Comparison of ENCODE assay signal across 19 cellular contexts in the genomic region with DNA sequence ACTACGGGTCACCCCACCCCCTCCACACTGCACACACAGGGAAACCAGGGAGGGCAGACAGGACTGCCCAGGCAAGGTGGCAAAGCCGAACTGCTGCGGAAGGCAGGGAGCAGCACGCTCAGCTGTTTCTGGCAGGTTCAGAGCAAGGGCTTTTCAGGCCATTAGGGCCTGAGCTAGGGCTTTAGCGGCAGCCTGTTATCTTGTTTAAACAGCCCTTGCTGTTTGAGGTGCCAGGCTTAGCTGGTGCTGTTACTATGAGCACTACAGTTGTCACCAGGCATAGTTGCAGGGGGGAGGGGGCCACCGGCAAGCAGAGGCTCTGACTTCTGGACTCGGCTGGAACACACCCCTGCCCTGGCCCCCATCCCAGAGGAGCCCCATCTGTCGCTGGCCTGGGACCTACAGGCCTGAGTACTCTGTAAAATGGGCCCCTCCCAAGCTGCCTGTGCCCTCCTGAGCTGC. TPM values are rescaled to one million over a fixed set of nuclear protein-coding genes. Genes with fewer than 3 reads are reported as not detected.
DNase-seq lines count a peak whose midpoint lies in the region; ATAC-seq, FAIRE-seq and TF ChIP-seq lines count a peak whose summit lies in the region.
"Had no signal": no experiment of that assay in that cellular context is flagged by ENCODE, and none has a peak within 500 bp of the region (broad histone marks: within the 10 kb centered on the region; RNA-seq: fewer than 3 reads in every experiment).

No MANE protein-coding gene starts in this region.

- H3K9me3 ChIP-seq in pancreas: no peaks in the 10 kb centered on the region
- H3K9me3 ChIP-seq: tibial nerve had no signal

- no peak overlapping the region for H3K4me3 Mint-ChIP-seq in endothelial cell (ENCODE audit: unreplicated experiment)
- H3K4me3 Mint-ChIP-seq in natural killer cell treated with Interleukin-12 subunit alpha and Interleukin-12 subunit beta and Interleukin-15 and Interleukin-18, amount 100 ng/mL, for 72 hours: no peak overlapping the region
- H3K4me3 Mint-ChIP-seq: activated CD4-positive, alpha-beta memory T cell treated with anti-CD3 and anti-CD28 coated beads, Interleukin-2, amount 10 ng/mL, durations not matched to agents 7 days and 5 days; activated T-cell treated with anti-CD3 and anti-CD28 coated beads, Interleukin-2, amount 50 U/mL, for 4 hours had no signal

- H3K4me1 ChIP-seq in pancreas: no peaks in the 10 kb centered on the region
- H3K4me1 ChIP-seq: parathyroid adenoma had no signal

- TF ChIP-seq CTCF in pancreas (IDR thresholded peaks at IDR 0.05) (no peak), endothelial cell (IDR thresholded peaks at IDR 0.05; ENCODE audit: unreplicated experiment) (no peak)

- H3K4me1 Mint-ChIP-seq in endothelial cell (ENCODE audit: unreplicated experiment): no peaks in the 10 kb centered on the region
- no peaks in the 10 kb centered on the region for H3K4me1 Mint-ChIP-seq in natural killer cell treated with Interleukin-12 subunit alpha and Interleukin-12 subunit beta and Interleukin-15 and Interleukin-18, amount 100 ng/mL, for 72 hours (ENCODE audit: low read depth in 2 of 2)
- H3K4me1 Mint-ChIP-seq: activated CD4-positive, alpha-beta memory T cell treated with anti-CD3 and anti-CD28 coated beads, Interleukin-2, amount 10 ng/mL, durations not matched to agents 7 days and 5 days had no signal

- no peak overlapping the region for H3K4me3 ChIP-seq in pancreas
- H3K4me3 ChIP-seq: PC-9, tibial nerve had no signal

- H3K27ac ChIP-seq in caudate nucleus (ENCODE audit: low read depth, low read length): peak overlapping the region; percentile 38
- no peak overlapping the region for H3K27ac ChIP-seq in pancreas
- H3K27ac ChIP-seq: parathyroid adenoma, PC-9, tibial nerve had no signal

- no peaks in the 10 kb centered on the region for H3K36me3 ChIP-seq in pancreas
- H3K36me3 ChIP-seq: tibial nerve had no signal

- no peaks in the 10 kb centered on the region for H3K27me3 ChIP-seq in pancreas
- H3K27me3 ChIP-seq: tibial nerve had no signal

- 71 to 72% methylated on average over 8 of the region's 8 CpGs for WGBS in pancreas, 2 donors

- H3K27ac Mint-ChIP-seq in endothelial cell (ENCODE audit: unreplicated experiment): no peak overlapping the region
- H3K27ac Mint-ChIP-seq in natural killer cell treated with Interleukin-12 subunit alpha and Interleukin-12 subunit beta and Interleukin-15 and Interleukin-18, amount 100 ng/mL, for 72 hours: no peak overlapping the region
- H3K27ac Mint-ChIP-seq: activated CD4-positive, alpha-beta memory T cell treated with anti-CD3 and anti-CD28 coated beads, Interleukin-2, amount 10 ng/mL, durations not matched to agents 7 days and 5 days; activated naive CD4-positive, alpha-beta T cell treated with anti-CD3 and anti-CD28 coated beads, Interleukin-2, amount 50 U/mL, for 72 hours had no signal

- intact Hi-C loops in pancreas (cut with DNase I): no loop called here

- peaks cover 10% of the 10 kb centered on the region for H3K27me3 Mint-ChIP-seq in endothelial cell (ENCODE audit: unreplicated experiment)
- no peaks in the 10 kb centered on the region for H3K27me3 Mint-ChIP-seq in natural killer cell treated with Interleukin-12 subunit alpha and Interleukin-12 subunit beta and Interleukin-15 and Interleukin-18, amount 100 ng/mL, for 72 hours
- H3K27me3 Mint-ChIP-seq: activated CD4-positive, alpha-beta memory T cell treated with anti-CD3 and anti-CD28 coated beads, Interleukin-2, amount 10 ng/mL, durations not matched to agents 7 days and 5 days had no signal

- DNase-seq in DMS153 treated with DMSO at 0.1 percent for 48 hours (lab: John Stamatoyannopoulos, UW; ENCODE audit: unreplicated experiment): peak; percentile 7
- peak; percentile 56 for DNase-seq in NCI-H1694 treated with DMSO at 0.1 percent for 48 hours (lab: John Stamatoyannopoulos, UW)
- no peak for DNase-seq in caudate nucleus (lab: John Stamatoyannopoulos, UW)
- DNase-seq in pancreas: peak in 1 of 6 donors; percentile 32
- no peak for DNase-seq in endothelial cell (ENCODE audit: low spot score)
- no peak for DNase-seq in natural killer cell treated with Interleukin-12 subunit alpha and Interleukin-12 subunit beta and Interleukin-15 and Interleukin-18, amount 100 ng/mL, for 72 hours (ENCODE audit: low spot score)
- DNase-seq: activated CD4-positive, alpha-beta memory T cell treated with anti-CD3 and anti-CD28 coated beads, Interleukin-2, amount 10 ng/mL, durations not matched to agents 7 days and 5 days; activated T-cell treated with anti-CD3 and anti-CD28 coated beads, Interleukin-2, amount 50 U/mL, for 4 hours; DMS79 treated with DMSO at 0.1 percent for 48 hours; effector CD4-positive, alpha-beta T cell; KBM-7; PC-9 had no signal

- FAIRE-seq in pancreas (lab: Jason Lieb, UNC): no peak
- FAIRE-seq: GM19239 had no signal

- peak in 3 of 4 donors; percentile 47 to 72 (median 72) for ATAC-seq in pancreas
- ATAC-seq in natural killer cell treated with Interleukin-12 subunit alpha and Interleukin-12 subunit beta and Interleukin-15 and Interleukin-18, amount 100 ng/mL, for 72 hours: no peak
- no peak for ATAC-seq in HG03342 (IDR thresholded peaks at IDR 0.05; ENCODE audit: unreplicated experiment)
- ATAC-seq: activated naive CD4-positive, alpha-beta T cell treated with anti-CD3 and anti-CD28 coated beads, Interleukin-2, amount 50 U/mL, for 72 hours; activated T-cell treated with anti-CD3 and anti-CD28 coated beads, Interleukin-2, amount 50 U/mL, for 4 hours had no signal

- no peaks in the 10 kb centered on the region for H3K36me3 Mint-ChIP-seq in endothelial cell (ENCODE audit: low read depth, unreplicated experiment)
- no peaks in the 10 kb centered on the region for H3K36me3 Mint-ChIP-seq in natural killer cell treated with Interleukin-12 subunit alpha and Interleukin-12 subunit beta and Interleukin-15 and Interleukin-18, amount 100 ng/mL, for 72 hours
- H3K36me3 Mint-ChIP-seq: activated naive CD4-positive, alpha-beta T cell treated with anti-CD3 and anti-CD28 coated beads, Interleukin-2, amount 50 U/mL, for 72 hours had no signal

- no peaks in the 10 kb centered on the region for H3K9me3 Mint-ChIP-seq in endothelial cell (ENCODE audit: unreplicated experiment)
- no peaks in the 10 kb centered on the region for H3K9me3 Mint-ChIP-seq in natural killer cell treated with Interleukin-12 subunit alpha and Interleukin-12 subunit beta and Interleukin-15 and Interleukin-18, amount 100 ng/mL, for 72 hours
- H3K9me3 Mint-ChIP-seq: activated CD4-positive, alpha-beta memory T cell treated with anti-CD3 and anti-CD28 coated beads, Interleukin-2, amount 10 ng/mL, durations not matched to agents 7 days and 5 days; activated naive CD4-positive, alpha-beta T cell treated with anti-CD3 and anti-CD28 coated beads, Interleukin-2, amount 50 U/mL, for 72 hours; activated T-cell treated with anti-CD3 and anti-CD28 coated beads, Interleukin-2, amount 50 U/mL, for 4 hours had no signal

RNA-seq across cellular contexts. Expression of a gene that starts 34.9 kb away (rescaled TPM):
- under 1 TPM; 0.51 to 0.97 (median 0.73) TPM for total RNA-seq in pancreas
- 1 to 10 TPM in 1 of 2 donors, under 1 TPM in 1; 0.91 to 2.1 TPM for polyA plus RNA-seq in pancreas
- total RNA-seq in endothelial cell (ENCODE audit: unreplicated experiment): 1.1 TPM
- total RNA-seq in natural killer cell treated with Interleukin-12 subunit alpha and Interleukin-12 subunit beta and Interleukin-15 and Interleukin-18, amount 100 ng/mL, for 72 hours: not detected
- total RNA-seq: activated CD4-positive, alpha-beta memory T cell treated with anti-CD3 and anti-CD28 coated beads, Interleukin-2, amount 10 ng/mL, durations not matched to agents 7 days and 5 days; activated T-cell treated with anti-CD3 and anti-CD28 coated beads, Interleukin-2, amount 50 U/mL, for 4 hours; bronchial epithelial cell; NCI-H460 had no signal

RNA-seq across cellular contexts. Expression of a gene that starts 36.6 kb away (rescaled TPM):
- total RNA-seq in pancreas: 1 to 10 TPM in 4 of 6 donors, under 1 TPM in 2; 0.88 to 2.3 (median 1.6) TPM
- 1 to 10 TPM; 2.8 to 9.7 TPM for polyA plus RNA-seq in pancreas
- total RNA-seq in endothelial cell (ENCODE audit: unreplicated experiment): 0.21 TPM
- 1 to 10 TPM in 1 of 2 donors, under 1 TPM in 1; 0.98 to 2.6 TPM for total RNA-seq in natural killer cell treated with Interleukin-12 subunit alpha and Interleukin-12 subunit beta and Interleukin-15 and Interleukin-18, amount 100 ng/mL, for 72 hours

RNA-seq across cellular contexts. Expression of a gene that starts 38.3 kb away (rescaled TPM):
- 1 to 10 TPM; 1.2 to 4.4 (median 2.3) TPM for total RNA-seq in pancreas
- polyA plus RNA-seq in pancreas: 1 to 10 TPM; 3.5 to 7.3 TPM
- total RNA-seq in endothelial cell (ENCODE audit: unreplicated experiment): 2.2 TPM
- total RNA-seq in natural killer cell treated with Interleukin-12 subunit alpha and Interleukin-12 subunit beta and Interleukin-15 and Interleukin-18, amount 100 ng/mL, for 72 hours: 1 to 10 TPM; 2.1 to 2.7 TPM

Comparison
In these comparisons a context has a peak if more than half of its experiments do, and no peak if none do; other contexts are left out.
1. DNase-seq: peak in DMS153 treated with DMSO at 0.1 percent for 48 hours (single experiment) and NCI-H1694 treated with DMSO at 0.1 percent for 48 hours (single experiment); none in caudate nucleus (0 of 61), endothelial cell (single experiment) and natural killer cell treated with Interleukin-12 subunit alpha and Interleukin-12 subunit beta and Interleukin-15 and Interleukin-18, amount 100 ng/mL, for 72 hours (single experiment).
2. ATAC-seq: peak in pancreas (3 of 4); none in natural killer cell treated with Interleukin-12 subunit alpha and Interleukin-12 subunit beta and Interleukin-15 and Interleukin-18, amount 100 ng/mL, for 72 hours (0 of 2) and HG03342 (single experiment).